In the genomic region with DNA sequence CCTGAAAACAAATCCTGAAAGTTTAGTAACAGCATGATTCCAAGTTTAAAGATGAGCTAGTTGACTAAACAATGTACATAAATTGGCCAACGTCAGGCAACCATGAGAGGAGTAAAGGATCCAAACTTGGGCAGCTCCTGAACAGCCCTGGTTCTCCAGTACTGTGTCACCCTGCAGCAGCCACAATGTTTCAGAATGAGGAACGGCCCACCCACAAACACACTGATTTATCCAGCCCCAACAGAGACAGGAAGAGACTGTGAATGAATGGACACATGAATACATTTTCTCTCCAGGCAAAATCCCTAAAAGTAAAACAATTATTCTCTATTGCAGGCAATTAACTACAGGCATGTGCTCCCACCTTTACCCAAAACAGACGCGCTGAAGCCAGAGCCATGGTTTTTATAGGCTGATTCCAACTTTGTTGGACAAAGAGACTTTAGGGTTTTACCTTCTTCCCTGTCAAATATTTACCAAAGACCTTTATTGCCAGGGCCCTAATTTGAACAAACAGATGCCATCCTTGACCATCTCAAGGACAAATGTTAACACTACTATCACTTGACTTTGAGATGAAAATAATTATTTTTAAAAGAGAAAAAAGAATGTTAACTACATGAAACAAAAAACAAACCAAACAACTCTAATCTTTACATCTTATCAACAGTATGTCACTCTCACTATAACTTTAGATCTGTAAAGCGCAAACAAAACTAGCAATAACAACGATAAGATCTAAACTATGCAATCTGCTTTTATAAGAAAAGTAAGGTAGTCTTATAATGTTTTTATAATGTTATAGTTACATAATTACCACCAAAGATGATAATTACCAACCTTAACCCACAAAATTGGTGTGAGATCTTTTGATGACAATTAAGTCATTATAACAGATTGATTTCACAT, we compare ENCODE assay signal across 1 cellular context.
TF ChIP-seq lines count a peak whose summit lies in the region.

No MANE protein-coding gene starts in this region.

TF ChIP-seq in WTC11, 78 proteins besides CTCF, POLR2A, EP300 and RAD21 (continued from another document):
- TF ChIP-seq ARID4B (CRISPR knock-in tag; IDR thresholded peaks at IDR 0.05; ENCODE audit: borderline replicate concordance): no peak
- no peak for TF ChIP-seq NFYB (CRISPR knock-in tag; conservative IDR thresholded peaks at IDR 0.05; ENCODE audit: low read depth)
- no peak for TF ChIP-seq ESRRA (CRISPR knock-in tag; IDR thresholded peaks at IDR 0.05; ENCODE audit: borderline replicate concordance)
